ENCODE assay signal across 8 cellular contexts in genomic region chr6:144739873-144740272, GRCh38.
"Had no signal": no experiment of that assay in that cellular context is flagged by ENCODE, and none has a peak within 500 bp of the region (broad histone marks: within the 10 kb centered on the region; RNA-seq: fewer than 3 reads in every experiment).

No MANE protein-coding gene starts in this region.

- H2AFZ ChIP-seq: GM23248 had no signal

- DNase-seq: GM23248, GOT3, H9, HCEC 1CT, KG1 had no signal

- H3K4me3 ChIP-seq: GM23248 had no signal

- H3K9me3 Mint-ChIP-seq: H9, IgD-negative memory B cell had no signal

- H3K4me3 Mint-ChIP-seq: H9, IgD-negative memory B cell had no signal

- H3K9ac ChIP-seq: GM23248 had no signal

- FAIRE-seq: H54, HTR-8/SVneo had no signal

- H3K27ac ChIP-seq: GM23248 had no signal

- H3K27me3 Mint-ChIP-seq: IgD-negative memory B cell had no signal
